1 cellular context compared by ENCODE assay signal in the genomic region with DNA sequence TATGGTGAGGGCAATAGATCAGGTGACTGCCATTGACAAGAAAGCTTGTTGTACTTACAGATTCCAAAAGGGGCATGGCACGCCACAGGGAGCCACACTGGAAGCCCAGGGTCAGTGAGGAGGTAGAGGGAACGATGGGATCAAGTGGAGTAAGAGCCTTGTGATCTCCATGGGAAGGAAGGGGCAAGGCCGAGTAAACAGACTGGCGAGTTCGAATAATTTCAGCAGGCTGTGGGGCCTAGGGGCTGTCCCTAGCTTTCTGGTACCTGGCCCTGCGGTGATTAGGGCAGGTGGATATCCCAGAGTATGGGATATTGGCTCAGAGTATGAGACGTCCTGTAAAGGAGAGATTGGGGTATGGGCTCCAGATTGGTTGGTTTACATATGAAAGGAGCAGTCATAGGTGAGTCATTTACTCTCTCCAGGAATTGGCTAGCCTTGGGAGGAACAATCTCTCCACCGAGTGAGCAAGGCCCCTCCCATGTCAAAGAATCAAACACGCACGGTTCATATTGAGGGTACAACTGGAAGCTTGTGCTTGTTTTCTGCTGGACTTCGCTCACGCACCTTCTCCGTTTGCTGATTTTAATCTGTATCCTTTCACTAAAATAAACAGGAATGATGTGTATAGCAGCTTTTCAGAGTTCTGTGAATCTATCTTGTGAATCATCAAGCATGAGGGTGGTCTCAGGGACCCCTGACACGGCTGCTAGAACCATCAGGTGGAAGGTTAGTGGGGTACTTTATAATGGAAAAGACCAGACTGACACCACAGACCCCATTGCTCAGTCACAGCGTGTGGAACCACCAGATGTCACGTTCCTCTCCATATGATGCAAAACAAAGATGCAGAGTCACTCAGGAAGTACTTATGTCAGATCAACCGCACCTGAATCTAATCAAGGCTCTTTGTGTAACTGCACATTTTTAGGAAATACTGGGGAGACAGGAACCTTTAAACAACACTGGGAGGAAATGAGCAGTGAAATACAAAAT.
TF ChIP-seq lines count a peak whose summit lies in the region.

No MANE protein-coding gene starts in this region.

TF ChIP-seq in H1, 55 proteins besides CTCF, POLR2A, EP300 and RAD21:
- TF ChIP-seq BACH1 (IDR thresholded peaks at IDR 0.05; ENCODE audit: low read length) (no peak; the same call in 1 of the 2 replicates), SP1 (IDR thresholded peaks at IDR 0.05; ENCODE audit: low read depth, low read length) (0 out of 2 replicates have a peak, but pooled peaks have one; percentile 19), ATF2 (IDR thresholded peaks at IDR 0.05; ENCODE audit: low read length) (no peak), GABPA (IDR thresholded peaks at IDR 0.05; ENCODE audit: borderline replicate concordance, insufficient read depth, low read length) (no peak), TCF12 (IDR thresholded peaks at IDR 0.05; ENCODE audit: low read depth, low read length) (0 out of 2 replicates have a peak, but pooled peaks have one; percentile 65), JUND (IDR thresholded peaks at IDR 0.05; ENCODE audit: low read length) (peak; percentile 87; the same call in 1 of the 2 replicates), SAP30 (IDR thresholded peaks at IDR 0.05; ENCODE audit: insufficient read depth, insufficient replicate concordance, low read length) (no peak), SRF (IDR thresholded peaks at IDR 0.05; ENCODE audit: low read depth, low read length) (no peak), CBX5 (IDR thresholded peaks at IDR 0.05; ENCODE audit: low read depth, low read length) (no peak), CTBP2 (IDR thresholded peaks at IDR 0.05; ENCODE audit: borderline replicate concordance, insufficient read depth, insufficient read length, low read length) (no peak), CREB1 (IDR thresholded peaks at IDR 0.05) (no peak), MAFK (IDR thresholded peaks at IDR 0.05; ENCODE audit: low read depth, low read length) (0 out of 2 replicates have a peak, but pooled peaks have one; percentile 5), HDAC2 (IDR thresholded peaks at IDR 0.05; ENCODE audit: borderline replicate concordance in 1 of 2, low read depth in 2 of 2, low read length in 2 of 2) (0 out of 4 replicates have a peak, but pooled peaks of 1 of the 2 experiments have one; percentile 41), CBX8 (IDR thresholded peaks at IDR 0.05; ENCODE audit: borderline replicate concordance, low read depth, low read length) (no peak), HDAC6 (IDR thresholded peaks at IDR 0.05; ENCODE audit: low read depth, low read length) (no peak), RBBP5 (IDR thresholded peaks at IDR 0.05; ENCODE audit: borderline replicate concordance, low read depth, low read length) (no peak), CEBPB (IDR thresholded peaks at IDR 0.05; ENCODE audit: low read depth, low read length) (no peak), JUN (IDR thresholded peaks at IDR 0.05; ENCODE audit: low read depth, low read length) (no peak), NANOG (IDR thresholded peaks at IDR 0.05; ENCODE audit: insufficient read depth, low read depth, low read length, poor library complexity, severe bottlenecking) (peak; percentile 53), PHF8 (conservative IDR thresholded peaks at IDR 0.05; ENCODE audit: low read depth, low read length) (no peak)
- TF ChIP-seq, protein P1, sequence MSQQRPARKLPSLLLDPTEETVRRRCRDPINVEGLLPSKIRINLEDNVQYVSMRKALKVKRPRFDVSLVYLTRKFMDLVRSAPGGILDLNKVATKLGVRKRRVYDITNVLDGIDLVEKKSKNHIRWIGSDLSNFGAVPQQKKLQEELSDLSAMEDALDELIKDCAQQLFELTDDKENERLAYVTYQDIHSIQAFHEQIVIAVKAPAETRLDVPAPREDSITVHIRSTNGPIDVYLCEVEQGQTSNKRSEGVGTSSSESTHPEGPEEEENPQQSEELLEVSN (IDR thresholded peaks at IDR 0.05) = no peak
- TF ChIP-seq, protein P2, sequence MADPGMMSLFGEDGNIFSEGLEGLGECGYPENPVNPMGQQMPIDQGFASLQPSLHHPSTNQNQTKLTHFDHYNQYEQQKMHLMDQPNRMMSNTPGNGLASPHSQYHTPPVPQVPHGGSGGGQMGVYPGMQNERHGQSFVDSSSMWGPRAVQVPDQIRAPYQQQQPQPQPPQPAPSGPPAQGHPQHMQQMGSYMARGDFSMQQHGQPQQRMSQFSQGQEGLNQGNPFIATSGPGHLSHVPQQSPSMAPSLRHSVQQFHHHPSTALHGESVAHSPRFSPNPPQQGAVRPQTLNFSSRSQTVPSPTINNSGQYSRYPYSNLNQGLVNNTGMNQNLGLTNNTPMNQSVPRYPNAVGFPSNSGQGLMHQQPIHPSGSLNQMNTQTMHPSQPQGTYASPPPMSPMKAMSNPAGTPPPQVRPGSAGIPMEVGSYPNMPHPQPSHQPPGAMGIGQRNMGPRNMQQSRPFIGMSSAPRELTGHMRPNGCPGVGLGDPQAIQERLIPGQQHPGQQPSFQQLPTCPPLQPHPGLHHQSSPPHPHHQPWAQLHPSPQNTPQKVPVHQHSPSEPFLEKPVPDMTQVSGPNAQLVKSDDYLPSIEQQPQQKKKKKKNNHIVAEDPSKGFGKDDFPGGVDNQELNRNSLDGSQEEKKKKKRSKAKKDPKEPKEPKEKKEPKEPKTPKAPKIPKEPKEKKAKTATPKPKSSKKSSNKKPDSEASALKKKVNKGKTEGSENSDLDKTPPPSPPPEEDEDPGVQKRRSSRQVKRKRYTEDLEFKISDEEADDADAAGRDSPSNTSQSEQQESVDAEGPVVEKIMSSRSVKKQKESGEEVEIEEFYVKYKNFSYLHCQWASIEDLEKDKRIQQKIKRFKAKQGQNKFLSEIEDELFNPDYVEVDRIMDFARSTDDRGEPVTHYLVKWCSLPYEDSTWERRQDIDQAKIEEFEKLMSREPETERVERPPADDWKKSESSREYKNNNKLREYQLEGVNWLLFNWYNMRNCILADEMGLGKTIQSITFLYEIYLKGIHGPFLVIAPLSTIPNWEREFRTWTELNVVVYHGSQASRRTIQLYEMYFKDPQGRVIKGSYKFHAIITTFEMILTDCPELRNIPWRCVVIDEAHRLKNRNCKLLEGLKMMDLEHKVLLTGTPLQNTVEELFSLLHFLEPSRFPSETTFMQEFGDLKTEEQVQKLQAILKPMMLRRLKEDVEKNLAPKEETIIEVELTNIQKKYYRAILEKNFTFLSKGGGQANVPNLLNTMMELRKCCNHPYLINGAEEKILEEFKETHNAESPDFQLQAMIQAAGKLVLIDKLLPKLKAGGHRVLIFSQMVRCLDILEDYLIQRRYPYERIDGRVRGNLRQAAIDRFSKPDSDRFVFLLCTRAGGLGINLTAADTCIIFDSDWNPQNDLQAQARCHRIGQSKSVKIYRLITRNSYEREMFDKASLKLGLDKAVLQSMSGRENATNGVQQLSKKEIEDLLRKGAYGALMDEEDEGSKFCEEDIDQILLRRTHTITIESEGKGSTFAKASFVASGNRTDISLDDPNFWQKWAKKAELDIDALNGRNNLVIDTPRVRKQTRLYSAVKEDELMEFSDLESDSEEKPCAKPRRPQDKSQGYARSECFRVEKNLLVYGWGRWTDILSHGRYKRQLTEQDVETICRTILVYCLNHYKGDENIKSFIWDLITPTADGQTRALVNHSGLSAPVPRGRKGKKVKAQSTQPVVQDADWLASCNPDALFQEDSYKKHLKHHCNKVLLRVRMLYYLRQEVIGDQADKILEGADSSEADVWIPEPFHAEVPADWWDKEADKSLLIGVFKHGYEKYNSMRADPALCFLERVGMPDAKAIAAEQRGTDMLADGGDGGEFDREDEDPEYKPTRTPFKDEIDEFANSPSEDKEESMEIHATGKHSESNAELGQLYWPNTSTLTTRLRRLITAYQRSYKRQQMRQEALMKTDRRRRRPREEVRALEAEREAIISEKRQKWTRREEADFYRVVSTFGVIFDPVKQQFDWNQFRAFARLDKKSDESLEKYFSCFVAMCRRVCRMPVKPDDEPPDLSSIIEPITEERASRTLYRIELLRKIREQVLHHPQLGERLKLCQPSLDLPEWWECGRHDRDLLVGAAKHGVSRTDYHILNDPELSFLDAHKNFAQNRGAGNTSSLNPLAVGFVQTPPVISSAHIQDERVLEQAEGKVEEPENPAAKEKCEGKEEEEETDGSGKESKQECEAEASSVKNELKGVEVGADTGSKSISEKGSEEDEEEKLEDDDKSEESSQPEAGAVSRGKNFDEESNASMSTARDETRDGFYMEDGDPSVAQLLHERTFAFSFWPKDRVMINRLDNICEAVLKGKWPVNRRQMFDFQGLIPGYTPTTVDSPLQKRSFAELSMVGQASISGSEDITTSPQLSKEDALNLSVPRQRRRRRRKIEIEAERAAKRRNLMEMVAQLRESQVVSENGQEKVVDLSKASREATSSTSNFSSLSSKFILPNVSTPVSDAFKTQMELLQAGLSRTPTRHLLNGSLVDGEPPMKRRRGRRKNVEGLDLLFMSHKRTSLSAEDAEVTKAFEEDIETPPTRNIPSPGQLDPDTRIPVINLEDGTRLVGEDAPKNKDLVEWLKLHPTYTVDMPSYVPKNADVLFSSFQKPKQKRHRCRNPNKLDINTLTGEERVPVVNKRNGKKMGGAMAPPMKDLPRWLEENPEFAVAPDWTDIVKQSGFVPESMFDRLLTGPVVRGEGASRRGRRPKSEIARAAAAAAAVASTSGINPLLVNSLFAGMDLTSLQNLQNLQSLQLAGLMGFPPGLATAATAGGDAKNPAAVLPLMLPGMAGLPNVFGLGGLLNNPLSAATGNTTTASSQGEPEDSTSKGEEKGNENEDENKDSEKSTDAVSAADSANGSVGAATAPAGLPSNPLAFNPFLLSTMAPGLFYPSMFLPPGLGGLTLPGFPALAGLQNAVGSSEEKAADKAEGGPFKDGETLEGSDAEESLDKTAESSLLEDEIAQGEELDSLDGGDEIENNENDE (IDR thresholded peaks at IDR 0.05; ENCODE audit: insufficient replicate concordance, low read length) = no peak
